In genomic region chr6:17505062-17505476, GRCh38 we compare ENCODE assay signal across 9 cellular contexts.
DNase-seq lines count a peak whose midpoint lies in the region; ATAC-seq, FAIRE-seq and TF ChIP-seq lines count a peak whose summit lies in the region.
"Had no signal": no experiment of that assay in that cellular context is flagged by ENCODE, and none has a peak within 500 bp of the region (broad histone marks: within the 10 kb centered on the region; RNA-seq: fewer than 3 reads in every experiment).

No MANE protein-coding gene starts in this region.

- no peaks in the 10 kb centered on the region for H3K79me2 ChIP-seq in GM12878 (ENCODE audit: control insufficient read depth, insufficient read depth, low read length)

- peak; percentile 66 for ATAC-seq in GM12878
- no peak for ATAC-seq in HG02870 (IDR thresholded peaks at IDR 0.05; ENCODE audit: unreplicated experiment)
- no peak for ATAC-seq in GM21447 (IDR thresholded peaks at IDR 0.05; ENCODE audit: unreplicated experiment)

- no peak overlapping the region for H3K4me2 ChIP-seq in GM12878 (ENCODE audit: control insufficient read depth, insufficient read depth)

- TF ChIP-seq POLR2A in GM12878 (IDR thresholded peaks at IDR 0.05; ENCODE audit: low read depth, low read length): no peak

- peak; percentile 3 for DNase-seq in AML-193 (lab: John Stamatoyannopoulos, UW)
- DNase-seq in GM12878 (ENCODE audit: low read depth, low spot score): no peak
- DNase-seq in lung microvascular endothelial cell (ENCODE audit: low read depth in 2 of 2): peak; percentile 20 to 59
- DNase-seq in effector CD4-positive, alpha-beta T cell: no peak
- no peak for DNase-seq in DMS153 treated with DMSO at 0.1 percent for 48 hours (lab: John Stamatoyannopoulos, UW; ENCODE audit: unreplicated experiment)
- DNase-seq: GDM1 had no signal

- SMC1A ChIA-PET in GM12878 (lab: Charles Lee; ENCODE audit: uncharacterized antibody, unreplicated experiment): interaction anchor here (0.9 to 2.6 kb wide), 12 partner anchors 9 to 187 kb away, joined by 3 to 16 read pairs (median 4); no protein-coding TSS in a partner anchor

- no peak overlapping the region for H3K9ac ChIP-seq in GM12878 (ENCODE audit: control insufficient read depth, insufficient read depth, low read length)

- H3K4me3 ChIP-seq in GM12878: no peak overlapping the region

- H4K20me1 ChIP-seq in GM12878 (ENCODE audit: control insufficient read depth, insufficient read depth): no peaks in the 10 kb centered on the region

- POLR2A ChIA-PET in GM12878 (lab: Charles Lee): interaction anchor here (0.6 to 0.9 kb wide), 2 partner anchors 24 to 77 kb away, joined by 4 to 6 read pairs; no protein-coding TSS in a partner anchor

- FAIRE-seq in GM12878 (lab: Jason Lieb, UNC): no peak

- BruUV-seq in GM12878 (replicated peaks; lab: Mats Ljungman, UMichigan): no TSS peak

- H3K9me3 ChIP-seq in GM12878 (replicated peaks; ENCODE audit: control insufficient read depth, insufficient read depth, low read length): no peaks in the 10 kb centered on the region

- TF ChIP-seq RAD21 in Ishikawa (IDR thresholded peaks at IDR 0.05; ENCODE audit: low read depth) (peak; percentile 23), GM12878 (IDR thresholded peaks at IDR 0.05; ENCODE audit: insufficient read depth, low read depth, low read length) (peak; percentile 22; the same call in 1 of the 2 replicates)

- RAD21 ChIA-PET in GM12878 (lab: Charles Lee; ENCODE audit: unreplicated experiment): interaction anchor here (0.9 to 2.6 kb wide), 3 partner anchors 14 to 79 kb away, joined by 3 to 9 read pairs (median 3); no protein-coding TSS in a partner anchor

- 30% methylated on average over 5 of the region's 5 CpGs for WGBS in GM12878 (ENCODE audit: insufficient coverage, insufficient replicate concordance, low lambda C conversion rate, missing lambda C conversion rate)

- H3K27me3 ChIP-seq in GM12878 (replicated peaks in 1 of 2; ENCODE audit: control insufficient read depth in 2 of 2, insufficient read depth in 2 of 2, low read length in 1 of 2): no peaks in the 10 kb centered on the region

- H3K36me3 ChIP-seq in GM12878 (ENCODE audit: control insufficient read depth in 2 of 2, insufficient read depth in 2 of 2, low read length in 1 of 2): no peaks in the 10 kb centered on the region

- intact Hi-C loops in GM12878 (cut with micrococcal nuclease; ENCODE audit: unreplicated experiment): no loop called here

- H2AFZ ChIP-seq in GM12878 (ENCODE audit: control insufficient read depth, low read depth, low read length): no peak overlapping the region

- peak; percentile 15 to 21 (median 20); a peak in 2 of 6 replicates for TF ChIP-seq CTCF in GM12878 (IDR thresholded peaks at IDR 0.05 in 2 of 3, conservative IDR thresholded peaks at IDR 0.05 in 1 of 3; ENCODE audit: control insufficient read depth in 2 of 3, extremely low read depth in 1 of 3, insufficient read depth in 1 of 3, low read depth in 3 of 3, low read length in 3 of 3)

- CTCF ChIA-PET in GM12878 (lab: Yijun Ruan, JAX): interaction anchor here (0.6 to 3.1 kb wide), 17 partner anchors 9 to 329 kb away, joined by 3 to 19 read pairs (median 4); no protein-coding TSS in a partner anchor

- no peaks in the 10 kb centered on the region for H3K4me1 ChIP-seq in GM12878 (ENCODE audit: control insufficient read depth, insufficient read depth, low read length)

- no peak overlapping the region for H3K27ac ChIP-seq in GM12878 (ENCODE audit: control insufficient read depth, insufficient read depth)

- TF ChIP-seq EP300 in Ishikawa (IDR thresholded peaks at IDR 0.05; ENCODE audit: borderline replicate concordance) (no peak), GM12878 (IDR thresholded peaks at IDR 0.05; ENCODE audit: borderline replicate concordance in 1 of 2, control insufficient read depth in 1 of 2, low read depth in 2 of 2, low read length in 2 of 2) (no peak)

- in situ Hi-C loops in GM12878 (cut with MboI): no loop called here

TF ChIP-seq in Ishikawa, 13 proteins besides CTCF, POLR2A, EP300 and RAD21 (continues in another document):
- TF ChIP-seq USF1 (IDR thresholded peaks at IDR 0.05) (no peak), ZBTB7A (IDR thresholded peaks at IDR 0.05; ENCODE audit: low read depth) (no peak), TAF1 (IDR thresholded peaks at IDR 0.05; ENCODE audit: low read depth) (no peak), EGR1 (IDR thresholded peaks at IDR 0.05) (no peak), NFIC (IDR thresholded peaks at IDR 0.05) (no peak), MAX (IDR thresholded peaks at IDR 0.05) (no peak), TCF12 (IDR thresholded peaks at IDR 0.05; ENCODE audit: low read depth) (no peak)
- TF ChIP-seq, protein P1, sequence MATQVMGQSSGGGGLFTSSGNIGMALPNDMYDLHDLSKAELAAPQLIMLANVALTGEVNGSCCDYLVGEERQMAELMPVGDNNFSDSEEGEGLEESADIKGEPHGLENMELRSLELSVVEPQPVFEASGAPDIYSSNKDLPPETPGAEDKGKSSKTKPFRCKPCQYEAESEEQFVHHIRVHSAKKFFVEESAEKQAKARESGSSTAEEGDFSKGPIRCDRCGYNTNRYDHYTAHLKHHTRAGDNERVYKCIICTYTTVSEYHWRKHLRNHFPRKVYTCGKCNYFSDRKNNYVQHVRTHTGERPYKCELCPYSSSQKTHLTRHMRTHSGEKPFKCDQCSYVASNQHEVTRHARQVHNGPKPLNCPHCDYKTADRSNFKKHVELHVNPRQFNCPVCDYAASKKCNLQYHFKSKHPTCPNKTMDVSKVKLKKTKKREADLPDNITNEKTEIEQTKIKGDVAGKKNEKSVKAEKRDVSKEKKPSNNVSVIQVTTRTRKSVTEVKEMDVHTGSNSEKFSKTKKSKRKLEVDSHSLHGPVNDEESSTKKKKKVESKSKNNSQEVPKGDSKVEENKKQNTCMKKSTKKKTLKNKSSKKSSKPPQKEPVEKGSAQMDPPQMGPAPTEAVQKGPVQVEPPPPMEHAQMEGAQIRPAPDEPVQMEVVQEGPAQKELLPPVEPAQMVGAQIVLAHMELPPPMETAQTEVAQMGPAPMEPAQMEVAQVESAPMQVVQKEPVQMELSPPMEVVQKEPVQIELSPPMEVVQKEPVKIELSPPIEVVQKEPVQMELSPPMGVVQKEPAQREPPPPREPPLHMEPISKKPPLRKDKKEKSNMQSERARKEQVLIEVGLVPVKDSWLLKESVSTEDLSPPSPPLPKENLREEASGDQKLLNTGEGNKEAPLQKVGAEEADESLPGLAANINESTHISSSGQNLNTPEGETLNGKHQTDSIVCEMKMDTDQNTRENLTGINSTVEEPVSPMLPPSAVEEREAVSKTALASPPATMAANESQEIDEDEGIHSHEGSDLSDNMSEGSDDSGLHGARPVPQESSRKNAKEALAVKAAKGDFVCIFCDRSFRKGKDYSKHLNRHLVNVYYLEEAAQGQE (IDR thresholded peaks at IDR 0.05; ENCODE audit: low read depth): no peak

TF ChIP-seq in GM12878, 131 proteins besides CTCF, POLR2A, EP300 and RAD21 (continues in another document):
- TF ChIP-seq ZNF24 (IDR thresholded peaks at IDR 0.05): no peak
- TF ChIP-seq, protein P2, sequence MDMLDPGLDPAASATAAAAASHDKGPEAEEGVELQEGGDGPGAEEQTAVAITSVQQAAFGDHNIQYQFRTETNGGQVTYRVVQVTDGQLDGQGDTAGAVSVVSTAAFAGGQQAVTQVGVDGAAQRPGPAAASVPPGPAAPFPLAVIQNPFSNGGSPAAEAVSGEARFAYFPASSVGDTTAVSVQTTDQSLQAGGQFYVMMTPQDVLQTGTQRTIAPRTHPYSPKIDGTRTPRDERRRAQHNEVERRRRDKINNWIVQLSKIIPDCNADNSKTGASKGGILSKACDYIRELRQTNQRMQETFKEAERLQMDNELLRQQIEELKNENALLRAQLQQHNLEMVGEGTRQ (IDR thresholded peaks at IDR 0.05; ENCODE audit: borderline replicate concordance, low read depth, low read length): no peak
- TF ChIP-seq SMC3 (IDR thresholded peaks at IDR 0.05; ENCODE audit: borderline replicate concordance, low read length): no peak
- no peak for TF ChIP-seq BRCA1 (IDR thresholded peaks at IDR 0.05; ENCODE audit: low read depth, low read length)
- TF ChIP-seq STAT3 (IDR thresholded peaks at IDR 0.05; ENCODE audit: low read depth, low read length): no peak
- TF ChIP-seq PAX5 (IDR thresholded peaks at IDR 0.05; ENCODE audit: borderline replicate concordance, low read depth, low read length): no peak
- TF ChIP-seq SUZ12 (IDR thresholded peaks at IDR 0.05; ENCODE audit: unreplicated experiment): no peak
- no peak for TF ChIP-seq MEF2B (IDR thresholded peaks at IDR 0.05; ENCODE audit: partially characterized antibody, poor library complexity, severe bottlenecking)
- TF ChIP-seq ZNF207 (IDR thresholded peaks at IDR 0.05; ENCODE audit: borderline replicate concordance): no peak
- TF ChIP-seq ZNF622 (IDR thresholded peaks at IDR 0.05): no peak
- TF ChIP-seq, protein P3, sequence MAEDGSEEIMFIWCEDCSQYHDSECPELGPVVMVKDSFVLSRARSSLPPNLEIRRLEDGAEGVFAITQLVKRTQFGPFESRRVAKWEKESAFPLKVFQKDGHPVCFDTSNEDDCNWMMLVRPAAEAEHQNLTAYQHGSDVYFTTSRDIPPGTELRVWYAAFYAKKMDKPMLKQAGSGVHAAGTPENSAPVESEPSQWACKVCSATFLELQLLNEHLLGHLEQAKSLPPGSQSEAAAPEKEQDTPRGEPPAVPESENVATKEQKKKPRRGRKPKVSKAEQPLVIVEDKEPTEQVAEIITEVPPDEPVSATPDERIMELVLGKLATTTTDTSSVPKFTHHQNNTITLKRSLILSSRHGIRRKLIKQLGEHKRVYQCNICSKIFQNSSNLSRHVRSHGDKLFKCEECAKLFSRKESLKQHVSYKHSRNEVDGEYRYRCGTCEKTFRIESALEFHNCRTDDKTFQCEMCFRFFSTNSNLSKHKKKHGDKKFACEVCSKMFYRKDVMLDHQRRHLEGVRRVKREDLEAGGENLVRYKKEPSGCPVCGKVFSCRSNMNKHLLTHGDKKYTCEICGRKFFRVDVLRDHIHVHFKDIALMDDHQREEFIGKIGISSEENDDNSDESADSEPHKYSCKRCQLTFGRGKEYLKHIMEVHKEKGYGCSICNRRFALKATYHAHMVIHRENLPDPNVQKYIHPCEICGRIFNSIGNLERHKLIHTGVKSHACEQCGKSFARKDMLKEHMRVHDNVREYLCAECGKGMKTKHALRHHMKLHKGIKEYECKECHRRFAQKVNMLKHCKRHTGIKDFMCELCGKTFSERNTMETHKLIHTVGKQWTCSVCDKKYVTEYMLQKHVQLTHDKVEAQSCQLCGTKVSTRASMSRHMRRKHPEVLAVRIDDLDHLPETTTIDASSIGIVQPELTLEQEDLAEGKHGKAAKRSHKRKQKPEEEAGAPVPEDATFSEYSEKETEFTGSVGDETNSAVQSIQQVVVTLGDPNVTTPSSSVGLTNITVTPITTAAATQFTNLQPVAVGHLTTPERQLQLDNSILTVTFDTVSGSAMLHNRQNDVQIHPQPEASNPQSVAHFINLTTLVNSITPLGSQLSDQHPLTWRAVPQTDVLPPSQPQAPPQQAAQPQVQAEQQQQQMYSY (CRISPR knock-in tag; IDR thresholded peaks at IDR 0.05): no peak

Comparison
In these comparisons a context has a peak if more than half of its experiments do, and no peak if none do; other contexts are left out.
1. DNase-seq: peak in AML-193 (2 of 2) and lung microvascular endothelial cell (2 of 2); none in GM12878 (single experiment), effector CD4-positive, alpha-beta T cell (single experiment) and DMS153 treated with DMSO at 0.1 percent for 48 hours (single experiment).